In the genomic region with DNA sequence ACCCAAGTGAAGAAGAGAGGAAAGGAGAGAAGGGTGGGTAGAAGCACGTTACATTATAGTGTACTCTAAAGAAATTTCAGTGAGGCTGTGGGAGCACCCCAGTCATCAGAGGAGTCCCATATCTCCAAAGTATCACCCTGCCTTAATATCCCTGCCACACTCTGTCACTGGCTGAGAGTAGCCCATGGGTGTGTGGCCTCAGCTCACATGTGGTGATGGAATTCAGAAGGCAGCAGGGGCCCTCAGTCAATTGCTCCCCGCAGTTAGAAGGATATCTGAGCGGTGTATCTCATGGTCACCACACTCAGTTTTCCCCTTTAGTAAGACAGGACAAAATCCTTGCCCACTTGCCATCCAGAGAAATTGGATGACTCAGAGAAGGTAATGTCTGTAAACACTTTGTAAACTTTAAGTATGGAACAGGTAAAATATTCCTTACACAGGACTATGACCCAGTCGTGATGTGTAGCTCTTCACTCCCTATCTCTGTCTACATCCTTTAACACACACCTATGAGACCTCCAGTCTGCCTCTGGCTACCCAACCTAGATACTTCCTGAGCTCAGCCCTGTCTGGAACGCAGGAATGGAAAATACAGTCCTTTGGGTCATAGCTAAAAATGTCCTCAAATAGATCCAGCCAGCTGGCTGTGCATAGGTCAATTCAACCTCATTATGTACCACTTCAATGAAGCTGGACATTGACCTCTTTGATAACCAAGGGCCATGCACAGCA, we compare ENCODE assay signal across 1 cellular context.
TF ChIP-seq lines count a peak whose summit lies in the region.

No MANE protein-coding gene starts in this region.

TF ChIP-seq in HepG2, 621 proteins besides CTCF, POLR2A, EP300 and RAD21 (continued from another document and continues in another):
- TF ChIP-seq, protein P1, sequence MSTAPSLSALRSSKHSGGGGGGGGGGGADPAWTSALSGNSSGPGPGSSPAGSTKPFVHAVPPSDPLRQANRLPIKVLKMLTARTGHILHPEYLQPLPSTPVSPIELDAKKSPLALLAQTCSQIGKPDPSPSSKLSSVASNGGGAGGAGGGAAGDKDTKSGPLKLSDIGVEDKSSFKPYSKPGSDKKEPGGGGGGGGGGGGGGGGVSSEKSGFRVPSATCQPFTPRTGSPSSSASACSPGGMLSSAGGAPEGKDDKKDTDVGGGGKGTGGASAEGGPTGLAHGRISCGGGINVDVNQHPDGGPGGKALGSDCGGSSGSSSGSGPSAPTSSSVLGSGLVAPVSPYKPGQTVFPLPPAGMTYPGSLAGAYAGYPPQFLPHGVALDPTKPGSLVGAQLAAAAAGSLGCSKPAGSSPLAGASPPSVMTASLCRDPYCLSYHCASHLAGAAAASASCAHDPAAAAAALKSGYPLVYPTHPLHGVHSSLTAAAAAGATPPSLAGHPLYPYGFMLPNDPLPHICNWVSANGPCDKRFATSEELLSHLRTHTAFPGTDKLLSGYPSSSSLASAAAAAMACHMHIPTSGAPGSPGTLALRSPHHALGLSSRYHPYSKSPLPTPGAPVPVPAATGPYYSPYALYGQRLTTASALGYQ (CRISPR knock-in tag; IDR thresholded peaks at IDR 0.05) = peak; percentile 81; the same call in 1 of the 2 replicates
- TF ChIP-seq ZFP36L2 (CRISPR knock-in tag; IDR thresholded peaks at IDR 0.05) (no peak), ZKSCAN1 (IDR thresholded peaks at IDR 0.05; ENCODE audit: low read length) (no peak), BHLHE40 (IDR thresholded peaks at IDR 0.05; ENCODE audit: low read length) (no peak), ZNF615 (CRISPR knock-in tag; IDR thresholded peaks at IDR 0.05; ENCODE audit: borderline replicate concordance) (no peak), ZNF501 (CRISPR knock-in tag; IDR thresholded peaks at IDR 0.05) (peak; percentile 72), PHB2 (IDR thresholded peaks at IDR 0.05; ENCODE audit: partially characterized antibody) (no peak), ZNF441 (CRISPR knock-in tag; IDR thresholded peaks at IDR 0.05; ENCODE audit: borderline replicate concordance) (no peak), MTF1 (CRISPR knock-in tag; IDR thresholded peaks at IDR 0.05) (no peak), ZNF510 (CRISPR knock-in tag; IDR thresholded peaks at IDR 0.05; ENCODE audit: low read depth) (no peak), ARNTL (CRISPR knock-in tag; IDR thresholded peaks at IDR 0.05) (peak; percentile 49; the same call in 1 of the 2 replicates), ZNF230 (CRISPR knock-in tag; IDR thresholded peaks at IDR 0.05) (peak; percentile 79; the same call in 1 of the 2 replicates), PLRG1 (conservative IDR thresholded peaks at IDR 0.05) (no peak), NFKB2 (CRISPR knock-in tag; IDR thresholded peaks at IDR 0.05; ENCODE audit: borderline replicate concordance) (no peak), ZNF260 (CRISPR knock-in tag; IDR thresholded peaks at IDR 0.05; ENCODE audit: borderline replicate concordance, low read depth) (no peak), ZNF589 (CRISPR knock-in tag; conservative IDR thresholded peaks at IDR 0.05) (no peak), CHD4 (IDR thresholded peaks at IDR 0.05; ENCODE audit: borderline replicate concordance, low read length) (no peak), SETDB1 (CRISPR knock-in tag; IDR thresholded peaks at IDR 0.05; ENCODE audit: borderline replicate concordance) (no peak), ZBTB7A (CRISPR knock-in tag; IDR thresholded peaks at IDR 0.05) (no peak), CEBPG (CRISPR knock-in tag; IDR thresholded peaks at IDR 0.05) (peak; percentile 76), REL (CRISPR knock-in tag; conservative IDR thresholded peaks at IDR 0.05) (no peak), ZBTB42 (CRISPR knock-in tag; IDR thresholded peaks at IDR 0.05) (no peak)
- TF ChIP-seq, protein P2, sequence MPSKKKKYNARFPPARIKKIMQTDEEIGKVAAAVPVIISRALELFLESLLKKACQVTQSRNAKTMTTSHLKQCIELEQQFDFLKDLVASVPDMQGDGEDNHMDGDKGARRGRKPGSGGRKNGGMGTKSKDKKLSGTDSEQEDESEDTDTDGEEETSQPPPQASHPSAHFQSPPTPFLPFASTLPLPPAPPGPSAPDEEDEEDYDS (CRISPR knock-in tag; IDR thresholded peaks at IDR 0.05) = peak; percentile 69; the same call in 1 of the 2 replicates
- TF ChIP-seq, protein P3, sequence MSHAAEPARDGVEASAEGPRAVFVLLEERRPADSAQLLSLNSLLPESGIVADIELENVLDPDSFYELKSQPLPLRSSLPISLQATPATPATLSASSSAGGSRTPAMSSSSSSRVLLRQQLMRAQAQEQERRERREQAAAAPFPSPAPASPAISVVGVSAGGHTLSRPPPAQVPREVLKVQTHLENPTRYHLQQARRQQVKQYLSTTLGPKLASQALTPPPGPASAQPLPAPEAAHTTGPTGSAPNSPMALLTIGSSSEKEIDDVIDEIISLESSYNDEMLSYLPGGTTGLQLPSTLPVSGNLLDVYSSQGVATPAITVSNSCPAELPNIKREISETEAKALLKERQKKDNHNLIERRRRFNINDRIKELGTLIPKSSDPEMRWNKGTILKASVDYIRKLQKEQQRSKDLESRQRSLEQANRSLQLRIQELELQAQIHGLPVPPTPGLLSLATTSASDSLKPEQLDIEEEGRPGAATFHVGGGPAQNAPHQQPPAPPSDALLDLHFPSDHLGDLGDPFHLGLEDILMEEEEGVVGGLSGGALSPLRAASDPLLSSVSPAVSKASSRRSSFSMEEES (CRISPR knock-in tag; IDR thresholded peaks at IDR 0.05) = peak; percentile 74
- TF ChIP-seq, protein P4, sequence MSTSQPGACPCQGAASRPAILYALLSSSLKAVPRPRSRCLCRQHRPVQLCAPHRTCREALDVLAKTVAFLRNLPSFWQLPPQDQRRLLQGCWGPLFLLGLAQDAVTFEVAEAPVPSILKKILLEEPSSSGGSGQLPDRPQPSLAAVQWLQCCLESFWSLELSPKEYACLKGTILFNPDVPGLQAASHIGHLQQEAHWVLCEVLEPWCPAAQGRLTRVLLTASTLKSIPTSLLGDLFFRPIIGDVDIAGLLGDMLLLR (CRISPR knock-in tag; IDR thresholded peaks at IDR 0.05) = no peak
- TF ChIP-seq, protein P5, sequence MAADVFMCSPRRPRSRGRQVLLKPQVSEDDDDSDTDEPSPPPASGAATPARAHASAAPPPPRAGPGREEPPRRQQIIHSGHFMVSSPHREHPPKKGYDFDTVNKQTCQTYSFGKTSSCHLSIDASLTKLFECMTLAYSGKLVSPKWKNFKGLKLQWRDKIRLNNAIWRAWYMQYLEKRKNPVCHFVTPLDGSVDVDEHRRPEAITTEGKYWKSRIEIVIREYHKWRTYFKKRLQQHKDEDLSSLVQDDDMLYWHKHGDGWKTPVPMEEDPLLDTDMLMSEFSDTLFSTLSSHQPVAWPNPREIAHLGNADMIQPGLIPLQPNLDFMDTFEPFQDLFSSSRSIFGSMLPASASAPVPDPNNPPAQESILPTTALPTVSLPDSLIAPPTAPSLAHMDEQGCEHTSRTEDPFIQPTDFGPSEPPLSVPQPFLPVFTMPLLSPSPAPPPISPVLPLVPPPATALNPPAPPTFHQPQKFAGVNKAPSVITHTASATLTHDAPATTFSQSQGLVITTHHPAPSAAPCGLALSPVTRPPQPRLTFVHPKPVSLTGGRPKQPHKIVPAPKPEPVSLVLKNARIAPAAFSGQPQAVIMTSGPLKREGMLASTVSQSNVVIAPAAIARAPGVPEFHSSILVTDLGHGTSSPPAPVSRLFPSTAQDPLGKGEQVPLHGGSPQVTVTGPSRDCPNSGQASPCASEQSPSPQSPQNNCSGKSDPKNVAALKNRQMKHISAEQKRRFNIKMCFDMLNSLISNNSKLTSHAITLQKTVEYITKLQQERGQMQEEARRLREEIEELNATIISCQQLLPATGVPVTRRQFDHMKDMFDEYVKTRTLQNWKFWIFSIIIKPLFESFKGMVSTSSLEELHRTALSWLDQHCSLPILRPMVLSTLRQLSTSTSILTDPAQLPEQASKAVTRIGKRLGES (CRISPR knock-in tag; IDR thresholded peaks at IDR 0.05; ENCODE audit: borderline replicate concordance) = no peak
- TF ChIP-seq, protein P6, sequence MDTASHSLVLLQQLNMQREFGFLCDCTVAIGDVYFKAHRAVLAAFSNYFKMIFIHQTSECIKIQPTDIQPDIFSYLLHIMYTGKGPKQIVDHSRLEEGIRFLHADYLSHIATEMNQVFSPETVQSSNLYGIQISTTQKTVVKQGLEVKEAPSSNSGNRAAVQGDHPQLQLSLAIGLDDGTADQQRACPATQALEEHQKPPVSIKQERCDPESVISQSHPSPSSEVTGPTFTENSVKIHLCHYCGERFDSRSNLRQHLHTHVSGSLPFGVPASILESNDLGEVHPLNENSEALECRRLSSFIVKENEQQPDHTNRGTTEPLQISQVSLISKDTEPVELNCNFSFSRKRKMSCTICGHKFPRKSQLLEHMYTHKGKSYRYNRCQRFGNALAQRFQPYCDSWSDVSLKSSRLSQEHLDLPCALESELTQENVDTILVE (CRISPR knock-in tag; IDR thresholded peaks at IDR 0.05) = peak; percentile 53; the same call in 1 of the 2 replicates
- TF ChIP-seq, protein P7, sequence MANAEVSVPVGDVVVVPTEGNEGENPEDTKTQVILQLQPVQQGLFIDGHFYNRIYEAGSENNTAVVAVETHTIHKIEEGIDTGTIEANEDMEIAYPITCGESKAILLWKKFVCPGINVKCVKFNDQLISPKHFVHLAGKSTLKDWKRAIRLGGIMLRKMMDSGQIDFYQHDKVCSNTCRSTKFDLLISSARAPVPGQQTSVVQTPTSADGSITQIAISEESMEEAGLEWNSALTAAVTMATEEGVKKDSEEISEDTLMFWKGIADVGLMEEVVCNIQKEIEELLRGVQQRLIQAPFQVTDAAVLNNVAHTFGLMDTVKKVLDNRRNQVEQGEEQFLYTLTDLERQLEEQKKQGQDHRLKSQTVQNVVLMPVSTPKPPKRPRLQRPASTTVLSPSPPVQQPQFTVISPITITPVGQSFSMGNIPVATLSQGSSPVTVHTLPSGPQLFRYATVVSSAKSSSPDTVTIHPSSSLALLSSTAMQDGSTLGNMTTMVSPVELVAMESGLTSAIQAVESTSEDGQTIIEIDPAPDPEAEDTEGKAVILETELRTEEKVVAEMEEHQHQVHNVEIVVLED (CRISPR knock-in tag; IDR thresholded peaks at IDR 0.05; ENCODE audit: borderline replicate concordance) = no peak
- TF ChIP-seq, protein P8, sequence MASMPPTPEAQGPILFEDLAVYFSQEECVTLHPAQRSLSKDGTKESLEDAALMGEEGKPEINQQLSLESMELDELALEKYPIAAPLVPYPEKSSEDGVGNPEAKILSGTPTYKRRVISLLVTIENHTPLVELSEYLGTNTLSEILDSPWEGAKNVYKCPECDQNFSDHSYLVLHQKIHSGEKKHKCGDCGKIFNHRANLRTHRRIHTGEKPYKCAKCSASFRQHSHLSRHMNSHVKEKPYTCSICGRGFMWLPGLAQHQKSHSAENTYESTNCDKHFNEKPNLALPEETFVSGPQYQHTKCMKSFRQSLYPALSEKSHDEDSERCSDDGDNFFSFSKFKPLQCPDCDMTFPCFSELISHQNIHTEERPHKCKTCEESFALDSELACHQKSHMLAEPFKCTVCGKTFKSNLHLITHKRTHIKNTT (CRISPR knock-in tag; IDR thresholded peaks at IDR 0.05) = no peak
- TF ChIP-seq, protein P9, sequence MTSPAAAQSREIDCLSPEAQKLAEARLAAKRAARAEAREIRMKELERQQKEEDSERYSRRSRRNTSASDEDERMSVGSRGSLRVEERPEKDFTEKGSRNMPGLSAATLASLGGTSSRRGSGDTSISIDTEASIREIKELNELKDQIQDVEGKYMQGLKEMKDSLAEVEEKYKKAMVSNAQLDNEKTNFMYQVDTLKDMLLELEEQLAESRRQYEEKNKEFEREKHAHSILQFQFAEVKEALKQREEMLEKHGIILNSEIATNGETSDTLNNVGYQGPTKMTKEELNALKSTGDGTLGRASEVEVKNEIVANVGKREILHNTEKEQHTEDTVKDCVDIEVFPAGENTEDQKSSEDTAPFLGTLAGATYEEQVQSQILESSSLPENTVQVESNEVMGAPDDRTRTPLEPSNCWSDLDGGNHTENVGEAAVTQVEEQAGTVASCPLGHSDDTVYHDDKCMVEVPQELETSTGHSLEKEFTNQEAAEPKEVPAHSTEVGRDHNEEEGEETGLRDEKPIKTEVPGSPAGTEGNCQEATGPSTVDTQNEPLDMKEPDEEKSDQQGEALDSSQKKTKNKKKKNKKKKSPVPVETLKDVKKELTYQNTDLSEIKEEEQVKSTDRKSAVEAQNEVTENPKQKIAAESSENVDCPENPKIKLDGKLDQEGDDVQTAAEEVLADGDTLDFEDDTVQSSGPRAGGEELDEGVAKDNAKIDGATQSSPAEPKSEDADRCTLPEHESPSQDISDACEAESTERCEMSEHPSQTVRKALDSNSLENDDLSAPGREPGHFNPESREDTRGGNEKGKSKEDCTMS (CRISPR knock-in tag; conservative IDR thresholded peaks at IDR 0.05) = no peak
- TF ChIP-seq, protein P10, sequence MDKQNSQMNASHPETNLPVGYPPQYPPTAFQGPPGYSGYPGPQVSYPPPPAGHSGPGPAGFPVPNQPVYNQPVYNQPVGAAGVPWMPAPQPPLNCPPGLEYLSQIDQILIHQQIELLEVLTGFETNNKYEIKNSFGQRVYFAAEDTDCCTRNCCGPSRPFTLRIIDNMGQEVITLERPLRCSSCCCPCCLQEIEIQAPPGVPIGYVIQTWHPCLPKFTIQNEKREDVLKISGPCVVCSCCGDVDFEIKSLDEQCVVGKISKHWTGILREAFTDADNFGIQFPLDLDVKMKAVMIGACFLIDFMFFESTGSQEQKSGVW (CRISPR knock-in tag; IDR thresholded peaks at IDR 0.05; ENCODE audit: borderline replicate concordance) = no peak
- TF ChIP-seq, protein P11, sequence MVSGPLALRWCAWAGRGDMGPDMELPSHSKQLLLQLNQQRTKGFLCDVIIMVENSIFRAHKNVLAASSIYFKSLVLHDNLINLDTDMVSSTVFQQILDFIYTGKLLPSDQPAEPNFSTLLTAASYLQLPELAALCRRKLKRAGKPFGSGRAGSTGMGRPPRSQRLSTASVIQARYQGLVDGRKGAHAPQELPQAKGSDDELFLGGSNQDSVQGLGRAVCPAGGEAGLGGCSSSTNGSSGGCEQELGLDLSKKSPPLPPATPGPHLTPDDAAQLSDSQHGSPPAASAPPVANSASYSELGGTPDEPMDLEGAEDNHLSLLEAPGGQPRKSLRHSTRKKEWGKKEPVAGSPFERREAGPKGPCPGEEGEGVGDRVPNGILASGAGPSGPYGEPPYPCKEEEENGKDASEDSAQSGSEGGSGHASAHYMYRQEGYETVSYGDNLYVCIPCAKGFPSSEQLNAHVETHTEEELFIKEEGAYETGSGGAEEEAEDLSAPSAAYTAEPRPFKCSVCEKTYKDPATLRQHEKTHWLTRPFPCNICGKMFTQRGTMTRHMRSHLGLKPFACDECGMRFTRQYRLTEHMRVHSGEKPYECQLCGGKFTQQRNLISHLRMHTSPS (CRISPR knock-in tag; IDR thresholded peaks at IDR 0.05; ENCODE audit: low read depth) = peak; percentile 38; the same call in 1 of the 2 replicates
- TF ChIP-seq, protein P12, sequence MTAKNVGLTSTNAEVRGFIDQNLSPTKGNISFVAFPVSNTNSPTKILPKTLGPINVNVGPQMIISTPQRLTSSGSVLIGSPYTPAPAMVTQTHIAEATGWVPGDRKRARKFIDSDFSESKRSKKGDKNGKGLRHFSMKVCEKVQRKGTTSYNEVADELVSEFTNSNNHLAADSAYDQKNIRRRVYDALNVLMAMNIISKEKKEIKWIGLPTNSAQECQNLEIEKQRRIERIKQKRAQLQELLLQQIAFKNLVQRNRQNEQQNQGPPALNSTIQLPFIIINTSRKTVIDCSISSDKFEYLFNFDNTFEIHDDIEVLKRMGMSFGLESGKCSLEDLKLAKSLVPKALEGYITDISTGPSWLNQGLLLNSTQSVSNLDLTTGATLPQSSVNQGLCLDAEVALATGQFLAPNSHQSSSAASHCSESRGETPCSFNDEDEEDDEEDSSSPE (CRISPR knock-in tag; IDR thresholded peaks at IDR 0.05) = no peak
